In genomic region chr16:86637744-86638143, GRCh38 we compare ENCODE assay signal across 31 cellular contexts. TPM values are rescaled to one million over a fixed set of nuclear protein-coding genes. Genes with fewer than 3 reads are reported as not detected.
"Had no signal": no experiment of that assay in that cellular context is flagged by ENCODE, and none has a peak within 500 bp of the region (broad histone marks: within the 10 kb centered on the region; RNA-seq: fewer than 3 reads in every experiment).

No MANE protein-coding gene starts in this region.

- H3K27me3 ChIP-seq: brain microvascular endothelial cell, gastrocnemius medialis had no signal

- ATAC-seq: activated CD4-positive, CD25-positive, alpha-beta regulatory T cell treated with anti-CD3 and anti-CD28 coated beads, Interleukin-2, amount 50 U/mL, for 24 hours; activated CD8-positive, alpha-beta T cell treated with anti-CD3 and anti-CD28 coated beads for 36 hours; activated T-cell treated with anti-CD3 and anti-CD28 coated beads, Interleukin-2, amount 50 U/mL, for 4 hours; activated T-helper 17 cell treated with anti-CD3 and anti-CD28 coated beads, Interleukin-2, amount 50 U/mL, for 72 hours; effector memory CD8-positive, alpha-beta T cell; foreskin keratinocyte; gastrocnemius medialis; heart left ventricle had no signal

- H3K4me3 ChIP-seq: coronary artery, dorsolateral prefrontal cortex, esophagus muscularis mucosa, gastrocnemius medialis, heart left ventricle had no signal

- H3K9me3 ChIP-seq: esophagus muscularis mucosa, gastrocnemius medialis, heart left ventricle had no signal

- FAIRE-seq: astrocyte, bronchial epithelial cell had no signal

- H3K36me3 ChIP-seq: brain microvascular endothelial cell, esophagus muscularis mucosa, gastrocnemius medialis, heart left ventricle, WERI-Rb-1 had no signal

- H3K4me1 ChIP-seq: esophagus muscularis mucosa, foreskin keratinocyte, gastrocnemius medialis had no signal

- H3K27ac ChIP-seq: brain microvascular endothelial cell, coronary artery, dorsolateral prefrontal cortex, esophagus muscularis mucosa, foreskin keratinocyte, gastrocnemius medialis, heart left ventricle, WERI-Rb-1 had no signal

- DNase-seq: activated B cell treated with CpG ODN at 0.5 μM for 24 hours; activated CD4-positive, alpha-beta T cell treated with anti-CD3 and anti-CD28 coated beads for 48 hours; activated CD4-positive, alpha-beta T cell treated with anti-CD3 and anti-CD28 coated beads, Interleukin-2, amount 50 U/mL, for 1 hour; activated CD4-positive, alpha-beta T cell treated with anti-CD3 and anti-CD28 coated beads, Interleukin-2, amount 50 U/mL, for 48 hours; activated CD8-positive, alpha-beta memory T cell treated with anti-CD3 and anti-CD28 coated beads for 24 hours; activated CD8-positive, alpha-beta T cell treated with anti-CD3 and anti-CD28 coated beads for 36 hours; activated effector memory CD4-positive, alpha-beta T cell treated with Interleukin-2 at 50 U/mL for 16 hours; activated gamma-delta T cell treated with Interleukin-2 at 50 U/mL for 16 hours; activated naive CD4-positive, alpha-beta T cell treated with anti-CD3 and anti-CD28 coated beads, Interleukin-2, amount 50 U/mL, for 16 hours; activated naive CD4-positive, alpha-beta T cell treated with Interleukin-2 at 50 U/mL for 16 hours; activated T-cell treated with anti-CD3 and anti-CD28 coated beads, Interleukin-2, amount 50 U/mL, for 4 hours; amniotic stem cell; anterior cingulate cortex; brain microvascular endothelial cell; dorsolateral prefrontal cortex; effector CD4-positive, alpha-beta T cell; effector memory CD8-positive, alpha-beta T cell; erythroblast; foreskin keratinocyte; gastrocnemius medialis; glutamatergic neuron; heart left ventricle; T1000; WERI-Rb-1 had no signal

RNA-seq across cellular contexts. Expression of gene FOXL1, which starts 59.4 kb away (rescaled TPM):
- total RNA-seq: activated B cell treated with CpG ODN at 0.5 μM for 24 hours; activated CD8-positive, alpha-beta T cell treated with anti-CD3 and anti-CD28 coated beads for 36 hours; activated T-cell treated with anti-CD3 and anti-CD28 coated beads, Interleukin-2, amount 50 U/mL, for 4 hours; activated T-helper 17 cell treated with anti-CD3 and anti-CD28 coated beads, Interleukin-2, amount 50 U/mL, for 72 hours; T-helper 2 cell treated with Interferon-gamma antibody and Interleukin-4, amounts not matched to agents 100 ng/mL and 5 ng/mL, for 36 hours had no signal
